Comparison of ENCODE assay signal across 8 cellular contexts in the genomic region with DNA sequence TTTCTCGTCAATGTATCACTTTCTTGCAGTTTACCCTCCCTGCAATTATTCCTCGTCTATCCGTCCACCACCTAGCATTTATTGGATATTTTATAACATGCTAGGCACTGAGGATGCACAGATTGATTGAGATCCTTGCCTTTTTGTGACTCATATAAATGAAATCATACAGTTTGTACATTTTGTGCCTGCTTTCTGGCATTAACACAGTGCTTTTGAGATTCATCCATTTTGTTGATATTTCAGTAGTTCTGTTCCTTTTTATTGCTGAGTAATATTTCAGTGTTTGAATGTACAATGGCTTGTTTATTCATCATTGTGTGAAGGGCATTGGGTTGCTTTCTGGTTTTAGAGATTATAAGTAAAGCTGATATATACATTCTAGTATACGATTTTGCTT. TPM values are rescaled to one million over a fixed set of nuclear protein-coding genes. Genes with fewer than 3 reads are reported as not detected.
DNase-seq lines count a peak whose midpoint lies in the region; ATAC-seq, FAIRE-seq and TF ChIP-seq lines count a peak whose summit lies in the region.

No MANE protein-coding gene starts in this region.

- peak; percentile 40 for FAIRE-seq in GM12891 (lab: Jason Lieb, UNC)

- DNase-seq in GM12891 (ENCODE audit: insufficient read length, low spot score) (no peak), T-cell (no peak), fibroblast of pulmonary artery (ENCODE audit: low read depth) (no peak), sigmoid colon (no peak), inferior parietal cortex (ENCODE audit: extremely low spot score) (no peak), AML-193 (lab: John Stamatoyannopoulos, UW) (no peak), NCI-H1105 treated with DMSO at 0.1 percent for 48 hours (lab: John Stamatoyannopoulos, UW) (no peak), DMS53 treated with DMSO at 0.1 percent for 48 hours (lab: John Stamatoyannopoulos, UW; ENCODE audit: unreplicated experiment) (no peak)

- 25 to 40% methylated on average over 4 of the region's 4 CpGs for whole genome bisulfite sequencing in sigmoid colon, 2 donors

- H3K36me3 ChIP-seq in sigmoid colon, result no peaks in the 10 kb centered on the region

- H3K4me1 ChIP-seq in sigmoid colon, result peaks cover 0 to 28% (median 16%) of the 10 kb centered on the region in 4 donors

- no peak for TF ChIP-seq CTCF in fibroblast of pulmonary artery (IDR thresholded peaks at IDR 0.05; ENCODE audit: low read length, missing control alignments)
- no peak for TF ChIP-seq CTCF in sigmoid colon (IDR thresholded peaks at IDR 0.05)

- peak overlapping the region; percentile 95 to 96 (median 96) for H3K4me3 Mint-ChIP-seq in T-cell

- no peak for TF ChIP-seq EP300 in sigmoid colon (IDR thresholded peaks at IDR 0.05)

- CTCF ChIA-PET in T-cell (lab: Charles Lee), result interaction anchor here in 1 of 2 donors (1.5 kb wide), 1 partner anchor 401 kb away, joined by 4 read pairs; no protein-coding TSS in a partner anchor

- H3K4me3 ChIP-seq in fibroblast of pulmonary artery (replicated peaks; ENCODE audit: low read depth, low read length) (peak overlapping the region; percentile 80), sigmoid colon (peak overlapping the region; percentile 61 to 73 (median 70))

- intact Hi-C loops in sigmoid colon (cut with DNase I), result loop anchor here (10.0 kb wide), 2 partner anchors 130 to 280 kb away; a partner anchor contains a TSS

- POLR2A ChIA-PET in T-cell (lab: Charles Lee), result interaction anchor here in 1 of 2 donors (0.6 to 1.7 kb wide), 6 partner anchors 13 to 418 kb away, joined by 3 to 11 read pairs (median 4); no protein-coding TSS in a partner anchor

- peaks cover 0 to 4% of the 10 kb centered on the region in 2 donors for H3K27me3 Mint-ChIP-seq in T-cell

- H3K27me3 ChIP-seq in sigmoid colon, result no peaks in the 10 kb centered on the region

- H3K4me1 Mint-ChIP-seq in T-cell, result peaks cover 34 to 47% (median 38%) of the 10 kb centered on the region in 3 donors

- H3K9me3 Mint-ChIP-seq in T-cell, result no peaks in the 10 kb centered on the region

- ATAC-seq in T-cell (replicated peaks in 1 of 4), result no peak

- no peaks in the 10 kb centered on the region for H3K9me3 ChIP-seq in sigmoid colon

- H3K27ac Mint-ChIP-seq in T-cell, result peak overlapping the region; percentile 94 to 98

- TF ChIP-seq POLR2A in GM12891 (IDR thresholded peaks at IDR 0.05; ENCODE audit: low read depth, low read length), result no peak
- no peak for TF ChIP-seq POLR2A in sigmoid colon (IDR thresholded peaks at IDR 0.05)

- peak overlapping the region in 3 of 4 donors; percentile 74 to 80 (median 80) for H3K27ac ChIP-seq in sigmoid colon

- peaks cover 12% of the 10 kb centered on the region for H3K36me3 Mint-ChIP-seq in T-cell

TF ChIP-seq in GM12891, 5 proteins besides CTCF, POLR2A, EP300 and RAD21:
- TF ChIP-seq SPI1 (IDR thresholded peaks at IDR 0.05; ENCODE audit: low read depth, low read length), result no peak
- no peak for TF ChIP-seq POLR2AphosphoS5 (IDR thresholded peaks at IDR 0.05; ENCODE audit: low read depth, low read length)
- TF ChIP-seq PAX5 (IDR thresholded peaks at IDR 0.05; ENCODE audit: insufficient read depth, low read length, severe bottlenecking), result no peak
- no peak for TF ChIP-seq TAF1 (IDR thresholded peaks at IDR 0.05; ENCODE audit: low read depth, low read length)
- TF ChIP-seq POU2F2 (IDR thresholded peaks at IDR 0.05; ENCODE audit: low read depth, low read length), result no peak

RNA-seq across cellular contexts. Expression of a gene that starts 0.8 kb away (rescaled TPM):
- polyA plus RNA-seq in GM12891 (2012; ENCODE audit: low read depth, missing spikeins), result 1.4 TPM
- 10 to 100 TPM in 2 of 5 donors, 1 to 10 TPM in 3; 6.8 to 11.6 (median 9.4) TPM for total RNA-seq in T-cell
- total RNA-seq in sigmoid colon, result 10 to 100 TPM; 21.6 to 31.8 (median 27.2) TPM
- polyA plus RNA-seq in sigmoid colon, result 1 to 10 TPM; 1.4 to 2.4 (median 2.4) TPM
